In genomic region chr1:96596226-96596625, GRCh38 we compare ENCODE assay signal across 8 cellular contexts.
DNase-seq lines count a peak whose midpoint lies in the region; ATAC-seq and TF ChIP-seq lines count a peak whose summit lies in the region.

No MANE protein-coding gene starts in this region.

- H3K9me3 ChIP-seq in Karpas-422 (ENCODE audit: low read length): no peaks in the 10 kb centered on the region
- no peaks in the 10 kb centered on the region for H3K9me3 ChIP-seq in uterus

- TF ChIP-seq CTCF in uterus (IDR thresholded peaks at IDR 0.05): peak in 1 of 4 experiments; percentile 37

- no peak overlapping the region for H2AFZ ChIP-seq in Karpas-422 (ENCODE audit: low read length)

- no peaks in the 10 kb centered on the region for H3K36me3 Mint-ChIP-seq in activated T-helper 17 cell treated with anti-CD3 and anti-CD28 coated beads, Interleukin-2, amount 50 U/mL, for 72 hours (ENCODE audit: low read depth)

- H3K4me3 Mint-ChIP-seq in activated T-helper 17 cell treated with anti-CD3 and anti-CD28 coated beads, Interleukin-2, amount 50 U/mL, for 72 hours: no peak overlapping the region

- H3K4me3 ChIP-seq in Karpas-422 (ENCODE audit: low read length) (no peak overlapping the region), uterus (no peak overlapping the region)

- no peak overlapping the region for H3K27ac ChIP-seq in Karpas-422 (ENCODE audit: low read length)
- peak overlapping the region; percentile 95 for H3K27ac ChIP-seq in layer of hippocampus (ENCODE audit: low read depth, low read length)
- no peak overlapping the region for H3K27ac ChIP-seq in uterus

- no peak for TF ChIP-seq POLR2A in uterus (IDR thresholded peaks at IDR 0.05)

- peaks cover 8% of the 10 kb centered on the region for H3K27me3 Mint-ChIP-seq in activated T-helper 17 cell treated with anti-CD3 and anti-CD28 coated beads, Interleukin-2, amount 50 U/mL, for 72 hours

- H3K4me1 Mint-ChIP-seq in activated T-helper 17 cell treated with anti-CD3 and anti-CD28 coated beads, Interleukin-2, amount 50 U/mL, for 72 hours: no peaks in the 10 kb centered on the region

- H3K9me3 Mint-ChIP-seq in activated T-helper 17 cell treated with anti-CD3 and anti-CD28 coated beads, Interleukin-2, amount 50 U/mL, for 72 hours: no peaks in the 10 kb centered on the region

- no peaks in the 10 kb centered on the region for H3K79me2 ChIP-seq in Karpas-422 (ENCODE audit: low read length)

- intact Hi-C loops in uterus (cut with DNase I; ENCODE audit: low total_unique reads): no loop called here

- H3K36me3 ChIP-seq in Karpas-422 (ENCODE audit: insufficient read depth, low read length): no peaks in the 10 kb centered on the region
- no peaks in the 10 kb centered on the region for H3K36me3 ChIP-seq in uterus

- no peak overlapping the region for H3K4me2 ChIP-seq in Karpas-422 (ENCODE audit: low read depth, low read length, poor library complexity, severe bottlenecking)

- no peaks in the 10 kb centered on the region for H3K4me1 ChIP-seq in Karpas-422 (ENCODE audit: low read length)
- no peaks in the 10 kb centered on the region for H3K4me1 ChIP-seq in uterus

- DNase-seq in NCI-H82 (lab: John Stamatoyannopoulos, UW) (peak; percentile 69), NCI-H82 treated with DMSO at 0.1 percent for 48 hours (lab: John Stamatoyannopoulos, UW; ENCODE audit: unreplicated experiment) (no peak), Karpas-422 (peak; percentile 76), uterus (no peak), COR-L47 (lab: John Stamatoyannopoulos, UW) (no peak)

- H3K9ac ChIP-seq in Karpas-422 (ENCODE audit: low read length): no peak overlapping the region

- no peaks in the 10 kb centered on the region for H4K20me1 ChIP-seq in Karpas-422 (ENCODE audit: insufficient read depth, low read depth, low read length)

- H3K27ac Mint-ChIP-seq in activated T-helper 17 cell treated with anti-CD3 and anti-CD28 coated beads, Interleukin-2, amount 50 U/mL, for 72 hours: no peak overlapping the region

- ATAC-seq in GM21723 (IDR thresholded peaks at IDR 0.05; ENCODE audit: unreplicated experiment): peak; percentile 79
- peak; percentile 56 for ATAC-seq in activated T-helper 17 cell treated with anti-CD3 and anti-CD28 coated beads, Interleukin-2, amount 50 U/mL, for 72 hours (replicated peaks)

- no peaks in the 10 kb centered on the region for H3K9me2 ChIP-seq in Karpas-422 (replicated peaks; ENCODE audit: insufficient read depth, low read length)

- no peaks in the 10 kb centered on the region for H3K27me3 ChIP-seq in Karpas-422 (ENCODE audit: low read length)
- no peaks in the 10 kb centered on the region for H3K27me3 ChIP-seq in layer of hippocampus (ENCODE audit: control insufficient read depth, insufficient read depth, low read length)
- no peaks in the 10 kb centered on the region for H3K27me3 ChIP-seq in uterus

Comparison
In these comparisons a context has a peak if more than half of its experiments do, and no peak if none do; other contexts are left out.
1. DNase-seq: peak in NCI-H82 (single experiment) and Karpas-422 (single experiment); none in NCI-H82 treated with DMSO at 0.1 percent for 48 hours (single experiment), uterus (0 of 2) and COR-L47 (single experiment).